Comparison of ENCODE assay signal across 8 cellular contexts in genomic region chr19:16659464-16659831, GRCh38. TPM values are rescaled to one million over a fixed set of nuclear protein-coding genes. Genes with fewer than 3 reads are reported as not detected.
DNase-seq lines count a peak whose midpoint lies in the region; ATAC-seq and TF ChIP-seq lines count a peak whose summit lies in the region.

No MANE protein-coding gene starts in this region.

- H3K36me3 ChIP-seq in heart left ventricle: peaks cover 0 to 46% (median 40%) of the 10 kb centered on the region in 9 donors
- H3K36me3 ChIP-seq in mesendoderm (ENCODE audit: control insufficient read depth, insufficient read depth, low read length): peaks cover 4% of the 10 kb centered on the region
- peaks cover 4% of the 10 kb centered on the region for H3K36me3 ChIP-seq in urinary bladder (ENCODE audit: insufficient read depth)

- CTCF ChIA-PET in MCF 10A (lab: Yijun Ruan, JAX): interaction anchor here (0.7 kb wide), 1 partner anchor 638 kb away, joined by 3 read pairs; no protein-coding TSS in a partner anchor

- peak overlapping the region; percentile 94 for H3K27ac Mint-ChIP-seq in MCF 10A (ENCODE audit: low read depth, unreplicated experiment)

- H3K4ac ChIP-seq in mesendoderm (ENCODE audit: low read depth, low read length): no peak overlapping the region

- H3K9me3 ChIP-seq in heart left ventricle: no peaks in the 10 kb centered on the region

- no peaks in the 10 kb centered on the region for H3K27me3 Mint-ChIP-seq in MCF 10A (ENCODE audit: insufficient read depth, unreplicated experiment)

- DNase-seq in heart left ventricle (no peak), Right ventricle myocardium superior (no peak), MCF 10A (ENCODE audit: unreplicated experiment) (no peak), mesendoderm (no peak), NCI-H748 (lab: John Stamatoyannopoulos, UW; ENCODE audit: unreplicated experiment) (no peak), middle frontal gyrus (ENCODE audit: extremely low spot score, low spot score) (no peak), GDM1 (lab: John Stamatoyannopoulos, UW) (no peak)

- no peak overlapping the region for H3K23ac ChIP-seq in mesendoderm (ENCODE audit: low read length)

- intact Hi-C loops in heart left ventricle (cut with DNase I): loop anchor here in 1 of 10 donors (5.0 kb wide), 1 partner anchor 37 kb away; no protein-coding TSS in a partner anchor
- intact Hi-C loops in Right ventricle myocardium superior (cut with DNase I): no loop called here
- intact Hi-C loops in MCF 10A (cut with micrococcal nuclease): no loop called here

- peak overlapping the region; percentile 47 to 90 (median 82) for H3K4me3 ChIP-seq in heart left ventricle
- H3K4me3 ChIP-seq in mesendoderm (ENCODE audit: low read length): peak overlapping the region; percentile 51
- peak overlapping the region; percentile 66 for H3K4me3 ChIP-seq in urinary bladder (ENCODE audit: low read depth, low read length)

- H3K4me3 Mint-ChIP-seq in MCF 10A (ENCODE audit: unreplicated experiment): peak overlapping the region; percentile 95

- POLR2A ChIA-PET in MCF 10A (lab: Yijun Ruan, JAX): interaction anchor here (0.6 to 3.7 kb wide), 22 partner anchors 13 to 610 kb away, joined by 3 to 30 read pairs (median 4); partner anchors contain the start of genes C19orf44, CALR3, MED26 and NWD1

- TF ChIP-seq CTCF in heart left ventricle (IDR thresholded peaks at IDR 0.05) (no peak), MCF 10A (IDR thresholded peaks at IDR 0.05; ENCODE audit: unreplicated experiment) (no peak)

- no peak overlapping the region for H2AK5ac ChIP-seq in mesendoderm (ENCODE audit: low read length)

- peak overlapping the region; percentile 77 to 96 (median 94) for H3K27ac ChIP-seq in heart left ventricle
- no peak overlapping the region for H3K27ac ChIP-seq in mesendoderm (ENCODE audit: low read depth, low read length)
- H3K27ac ChIP-seq in urinary bladder (ENCODE audit: low read depth): no peak overlapping the region

- no peak overlapping the region for H4K5ac ChIP-seq in mesendoderm (ENCODE audit: low read length)

- H4K8ac ChIP-seq in mesendoderm (ENCODE audit: low read depth, low read length): no peak overlapping the region

- H2BK120ac ChIP-seq in mesendoderm (ENCODE audit: low read depth, low read length): no peak overlapping the region

- peak overlapping the region; percentile 35 for H3K4me2 ChIP-seq in mesendoderm (ENCODE audit: low read length)

- 0 to 5% (median 2%) methylated on average over 11 to 14 of the region's 14 CpGs for WGBS in heart left ventricle, 4 donors
- no CpG with 5 or more reads among the region's 14 CpGs for WGBS in mesendoderm (ENCODE audit: extremely low coverage, insufficient coverage, low lambda C conversion rate)
- WGBS in urinary bladder: 2% methylated on average over 14 of the region's 14 CpGs

- peak overlapping the region; percentile 79 for H3K56ac ChIP-seq in mesendoderm (ENCODE audit: low read length)

- peaks cover 10% of the 10 kb centered on the region for H3K79me2 ChIP-seq in mesendoderm (ENCODE audit: control insufficient read depth, insufficient read depth, low read length)

- no peak for TF ChIP-seq POLR2A in heart left ventricle (IDR thresholded peaks at IDR 0.05)

- H3K27me3 ChIP-seq in heart left ventricle (no peaks in the 10 kb centered on the region), mesendoderm (ENCODE audit: insufficient read depth, low read length, poor library complexity) (peaks cover 6% of the 10 kb centered on the region)

- H3K4me1 ChIP-seq in heart left ventricle (peaks cover 6 to 54% (median 32%) of the 10 kb centered on the region in 12 donors), mesendoderm (ENCODE audit: control insufficient read depth, low read depth, low read length) (no peaks in the 10 kb centered on the region), urinary bladder (ENCODE audit: insufficient read depth) (no peaks in the 10 kb centered on the region)

- H3K4me1 Mint-ChIP-seq in MCF 10A (ENCODE audit: insufficient read depth, unreplicated experiment): peaks cover 7% of the 10 kb centered on the region

- peaks cover 15% of the 10 kb centered on the region for H3K79me1 ChIP-seq in mesendoderm (ENCODE audit: low read length)

- no peak overlapping the region for H3K18ac ChIP-seq in mesendoderm (ENCODE audit: low read length)

- H3K9ac ChIP-seq in mesendoderm (ENCODE audit: low read length): peak overlapping the region; percentile 64

- peaks cover 43% of the 10 kb centered on the region for H3K36me3 Mint-ChIP-seq in MCF 10A (ENCODE audit: insufficient read depth, unreplicated experiment)

- BruUV-seq in MCF 10A (replicated peaks; lab: Mats Ljungman, UMichigan): TSS peak; percentile 38

- H2BK5ac ChIP-seq in mesendoderm (ENCODE audit: low read length): no peak overlapping the region

- no peaks in the 10 kb centered on the region for H3K9me3 Mint-ChIP-seq in MCF 10A (ENCODE audit: unreplicated experiment)

- H2BK15ac ChIP-seq in mesendoderm (replicated peaks; ENCODE audit: low read depth): no peak overlapping the region

- no peak for ATAC-seq in heart left ventricle
- ATAC-seq in Right ventricle myocardium superior (ENCODE audit: poor library complexity): no peak

RNA-seq across cellular contexts. Expression of gene SMIM7, which starts 0.5 kb away (rescaled TPM):
- total RNA-seq in heart left ventricle (10 to 100 TPM; 27.1 to 52.6 (median 45.2) TPM), Right ventricle myocardium superior (27.5 TPM), MCF 10A (2022) (69.3 and 81.8 TPM in 2 replicates), urinary bladder (73.8 TPM)
- polyA plus RNA-seq in heart left ventricle (10 to 100 TPM; 44.6 to 73.1 TPM), urinary bladder (84.3 TPM)
- polyA plus RNA-seq in mesendoderm (2013, experiment 1 of 2): 52.5 TPM
- 49.0 TPM for polyA plus RNA-seq in mesendoderm (2013, experiment 2 of 2)

RNA-seq across cellular contexts. Expression of gene TMEM38A, which starts 1.5 kb away (rescaled TPM):
- 10 to 100 TPM; 13.7 to 37.3 (median 27.2) TPM for total RNA-seq in heart left ventricle
- polyA plus RNA-seq in heart left ventricle: 10 to 100 TPM; 26.6 to 47.4 TPM
- total RNA-seq in Right ventricle myocardium superior: 44.6 TPM
- 2.1 and 4.5 TPM in 2 replicates for total RNA-seq in MCF 10A (2022)
- 0.81 TPM for polyA plus RNA-seq in mesendoderm (2013, experiment 1 of 2)
- polyA plus RNA-seq in mesendoderm (2013, experiment 2 of 2): 0.64 TPM
- total RNA-seq in urinary bladder: 8.0 TPM
- polyA plus RNA-seq in urinary bladder: 4.2 TPM

RNA-seq across cellular contexts. Expression of gene MED26, which starts 31.4 kb away (rescaled TPM):
- total RNA-seq in heart left ventricle (1 to 10 TPM; 3.6 to 7.5 (median 4.6) TPM), Right ventricle myocardium superior (3.9 TPM), MCF 10A (2022) (11.1 and 12.9 TPM in 2 replicates), urinary bladder (3.5 TPM)
- polyA plus RNA-seq in heart left ventricle (1 to 10 TPM; 4.3 to 5.6 TPM), urinary bladder (7.6 TPM)
- 7.8 TPM for polyA plus RNA-seq in mesendoderm (2013, experiment 1 of 2)
- polyA plus RNA-seq in mesendoderm (2013, experiment 2 of 2): 7.7 TPM

Comparison
In these comparisons a context has a peak if more than half of its experiments do, and no peak if none do; other contexts are left out.
1. H3K27ac ChIP-seq: peak in heart left ventricle (12 of 12); none in mesendoderm (single experiment) and urinary bladder (single experiment).
2. Peak in every context shown above with its lines, with median percentiles within 50 percentile points of each other: H3K4me3 ChIP-seq.